13 cellular contexts compared by ENCODE assay signal in the genomic region with DNA sequence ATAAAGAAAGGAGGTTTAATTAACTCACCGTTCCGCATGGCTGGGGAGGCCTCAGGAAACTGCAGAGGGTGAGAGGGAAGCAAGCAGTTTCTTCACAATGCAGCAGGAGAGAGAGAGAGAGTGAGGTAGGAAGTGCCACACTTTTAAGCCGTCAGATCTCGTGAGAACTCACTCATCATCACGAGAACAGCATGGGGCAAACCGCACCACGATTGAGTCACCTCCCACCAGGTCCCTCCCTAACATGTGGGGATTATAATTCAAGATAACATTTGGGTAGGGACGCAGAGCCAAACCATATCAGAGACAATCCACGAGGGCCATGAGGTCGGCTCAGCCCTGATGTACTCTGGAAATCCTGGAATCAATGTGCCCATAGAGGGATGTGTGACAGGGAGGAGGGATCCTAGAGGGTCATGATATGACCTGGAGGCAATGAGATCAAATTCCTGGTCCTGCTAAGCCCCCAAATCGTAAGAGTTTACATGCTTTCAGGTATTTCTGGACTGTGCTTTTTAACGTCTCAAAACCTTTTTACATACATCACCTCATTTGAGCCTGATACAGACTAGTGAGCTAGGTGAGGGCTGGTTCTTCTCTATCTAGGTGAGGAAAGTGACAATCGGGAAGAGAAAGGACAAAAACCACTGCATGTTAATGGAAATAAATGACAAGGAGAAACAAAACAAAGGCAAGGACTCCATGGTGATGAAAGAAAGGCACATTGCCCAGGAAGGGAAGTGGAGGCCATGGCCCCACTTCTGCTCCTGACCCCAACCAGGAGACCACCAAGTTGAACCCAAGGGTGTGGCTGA. TPM values are rescaled to one million over a fixed set of nuclear protein-coding genes. Genes with fewer than 3 reads are reported as not detected.
DNase-seq lines count a peak whose midpoint lies in the region; ATAC-seq, FAIRE-seq and TF ChIP-seq lines count a peak whose summit lies in the region.
"Had no signal": no experiment of that assay in that cellular context is flagged by ENCODE, and none has a peak within 500 bp of the region (broad histone marks: within the 10 kb centered on the region; RNA-seq: fewer than 3 reads in every experiment).

No MANE protein-coding gene starts in this region.

- H3K4me1 ChIP-seq in HEK293 (ENCODE audit: control insufficient read depth, insufficient read depth, low read length) = no peaks in the 10 kb centered on the region

- ATAC-seq in GM19324 (IDR thresholded peaks at IDR 0.05; ENCODE audit: low FRiP score, unreplicated experiment) = no peak
- ATAC-seq: Panc1, T-cell had no signal

- peak; percentile 85 for FAIRE-seq in RCC 7860 (lab: Jason Lieb, UNC)
- FAIRE-seq: islet of Langerhans had no signal

- peak overlapping the region; percentile 19 for H3K4me3 ChIP-seq in HEK293 (ENCODE audit: low read depth, low read length)
- H3K4me3 ChIP-seq: coronary artery had no signal

- POLR2A ChIA-PET in HEK293 (lab: Yijun Ruan, JAX) = no interaction called here

- no peak for TF ChIP-seq CTCF in HEK293 (tag by site-specific recombination; IDR thresholded peaks at IDR 0.05)

- H3K36me3 ChIP-seq in HEK293 (ENCODE audit: control insufficient read depth in 2 of 2, insufficient read depth in 1 of 2, low read length in 2 of 2) = no peaks in the 10 kb centered on the region

- peak; percentile 39 for DNase-seq in A172 (ENCODE audit: low spot score)
- DNase-seq in RCC 7860 (ENCODE audit: low spot score) = peak; percentile 83
- peak; percentile 29 for DNase-seq in inferior parietal cortex (ENCODE audit: extremely low spot score)
- no peak for DNase-seq in stimulated activated CD4-positive, alpha-beta T cell treated with anti-CD3 and anti-CD28 coated beads, Interleukin-2, amount 100 ng/mL, for 24 hours
- no peak for DNase-seq in stimulated activated CD4-positive, alpha-beta T cell treated with anti-CD3 and anti-CD28 coated beads, Interleukin-2, amount 100 ng/mL, for 48 hours
- no peak for DNase-seq in dedifferentiated amniotic fluid mesenchymal stem cell (ENCODE audit: extremely low spot score)
- DNase-seq: Karpas-422, T-cell had no signal

- no peaks in the 10 kb centered on the region for H3K9me3 ChIP-seq in HEK293 (ENCODE audit: control insufficient read depth, insufficient read depth, low read depth, low read length)

- CTCF ChIA-PET in HEK293 (lab: Yijun Ruan, JAX) = no interaction called here

- H3K27ac ChIP-seq in HEK293 (ENCODE audit: extremely low read depth, low read depth, low read length) = no peak overlapping the region
- H3K27ac ChIP-seq: coronary artery had no signal

TF ChIP-seq in HEK293, 187 proteins besides CTCF, POLR2A, EP300 and RAD21:
- TF ChIP-seq ZNF335 (tag by site-specific recombination; conservative IDR thresholded peaks at IDR 0.05) (peak; percentile 48), ZBTB17 (tag by site-specific recombination; IDR thresholded peaks at IDR 0.05) (0 out of 2 replicates have a peak, but pooled peaks have one; percentile 40), ZNF571 (tag by site-specific recombination; IDR thresholded peaks at IDR 0.05) (no peak), WT1 (tag by site-specific recombination; IDR thresholded peaks at IDR 0.05) (peak; percentile 86), ZNF366 (tag by site-specific recombination; conservative IDR thresholded peaks at IDR 0.05) (peak; percentile 78), ZIC2 (tag by site-specific recombination; IDR thresholded peaks at IDR 0.05) (0 out of 2 replicates have a peak, but pooled peaks have one; percentile 14), ZNF596 (tag by site-specific recombination; IDR thresholded peaks at IDR 0.05) (0 out of 2 replicates have a peak, but pooled peaks have one; percentile 12), GLIS2 (tag by site-specific recombination; IDR thresholded peaks at IDR 0.05) (peak; percentile 23; the same call in 1 of the 2 replicates), KLF9 (tag by site-specific recombination; IDR thresholded peaks at IDR 0.05; ENCODE audit: low read depth) (no peak), SETDB1 (IDR thresholded peaks at IDR 0.05; ENCODE audit: insufficient read length, low read length) (peak; percentile 48), MZF1 (tag by site-specific recombination; IDR thresholded peaks at IDR 0.05; ENCODE audit: borderline replicate concordance) (peak; percentile 96), SP2 (tag by site-specific recombination; IDR thresholded peaks at IDR 0.05) (peak; percentile 27), ZFP3 (tag by site-specific recombination; IDR thresholded peaks at IDR 0.05; ENCODE audit: low read depth) (no peak), ZFP37 (tag by site-specific recombination; IDR thresholded peaks at IDR 0.05) (no peak), PRDM1 (tag by site-specific recombination; IDR thresholded peaks at IDR 0.05) (peak; percentile 26; the same call in 1 of the 2 replicates), ZNF394 (tag by site-specific recombination; IDR thresholded peaks at IDR 0.05; ENCODE audit: borderline replicate concordance) (peak; percentile 28; the same call in 1 of the 2 replicates), ZNF664 (tag by site-specific recombination; IDR thresholded peaks at IDR 0.05) (no peak)
- TF ChIP-seq, protein P1, sequence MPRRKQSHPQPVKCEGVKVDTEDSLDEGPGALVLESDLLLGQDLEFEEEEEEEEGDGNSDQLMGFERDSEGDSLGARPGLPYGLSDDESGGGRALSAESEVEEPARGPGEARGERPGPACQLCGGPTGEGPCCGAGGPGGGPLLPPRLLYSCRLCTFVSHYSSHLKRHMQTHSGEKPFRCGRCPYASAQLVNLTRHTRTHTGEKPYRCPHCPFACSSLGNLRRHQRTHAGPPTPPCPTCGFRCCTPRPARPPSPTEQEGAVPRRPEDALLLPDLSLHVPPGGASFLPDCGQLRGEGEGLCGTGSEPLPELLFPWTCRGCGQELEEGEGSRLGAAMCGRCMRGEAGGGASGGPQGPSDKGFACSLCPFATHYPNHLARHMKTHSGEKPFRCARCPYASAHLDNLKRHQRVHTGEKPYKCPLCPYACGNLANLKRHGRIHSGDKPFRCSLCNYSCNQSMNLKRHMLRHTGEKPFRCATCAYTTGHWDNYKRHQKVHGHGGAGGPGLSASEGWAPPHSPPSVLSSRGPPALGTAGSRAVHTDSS (tag by site-specific recombination; IDR thresholded peaks at IDR 0.05) = peak; percentile 53
- TF ChIP-seq, protein P2, sequence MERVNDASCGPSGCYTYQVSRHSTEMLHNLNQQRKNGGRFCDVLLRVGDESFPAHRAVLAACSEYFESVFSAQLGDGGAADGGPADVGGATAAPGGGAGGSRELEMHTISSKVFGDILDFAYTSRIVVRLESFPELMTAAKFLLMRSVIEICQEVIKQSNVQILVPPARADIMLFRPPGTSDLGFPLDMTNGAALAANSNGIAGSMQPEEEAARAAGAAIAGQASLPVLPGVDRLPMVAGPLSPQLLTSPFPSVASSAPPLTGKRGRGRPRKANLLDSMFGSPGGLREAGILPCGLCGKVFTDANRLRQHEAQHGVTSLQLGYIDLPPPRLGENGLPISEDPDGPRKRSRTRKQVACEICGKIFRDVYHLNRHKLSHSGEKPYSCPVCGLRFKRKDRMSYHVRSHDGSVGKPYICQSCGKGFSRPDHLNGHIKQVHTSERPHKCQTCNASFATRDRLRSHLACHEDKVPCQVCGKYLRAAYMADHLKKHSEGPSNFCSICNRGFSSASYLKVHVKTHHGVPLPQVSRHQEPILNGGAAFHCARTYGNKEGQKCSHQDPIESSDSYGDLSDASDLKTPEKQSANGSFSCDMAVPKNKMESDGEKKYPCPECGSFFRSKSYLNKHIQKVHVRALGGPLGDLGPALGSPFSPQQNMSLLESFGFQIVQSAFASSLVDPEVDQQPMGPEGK (tag by site-specific recombination; IDR thresholded peaks at IDR 0.05) = peak; percentile 29; the same call in 1 of the 2 replicates
- TF ChIP-seq, protein P3, sequence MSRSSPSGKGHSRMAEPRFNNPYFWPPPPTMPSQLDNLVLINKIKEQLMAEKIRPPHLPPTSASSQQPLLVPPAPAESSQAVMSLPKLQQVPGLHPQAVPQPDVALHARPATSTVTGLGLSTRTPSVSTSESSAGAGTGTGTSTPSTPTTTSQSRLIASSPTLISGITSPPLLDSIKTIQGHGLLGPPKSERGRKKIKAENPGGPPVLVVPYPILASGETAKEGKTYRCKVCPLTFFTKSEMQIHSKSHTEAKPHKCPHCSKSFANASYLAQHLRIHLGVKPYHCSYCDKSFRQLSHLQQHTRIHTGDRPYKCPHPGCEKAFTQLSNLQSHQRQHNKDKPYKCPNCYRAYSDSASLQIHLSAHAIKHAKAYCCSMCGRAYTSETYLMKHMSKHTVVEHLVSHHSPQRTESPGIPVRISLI (tag by site-specific recombination; IDR thresholded peaks at IDR 0.05) = peak; percentile 26; the same call in 1 of the 2 replicates
- TF ChIP-seq, protein P4, sequence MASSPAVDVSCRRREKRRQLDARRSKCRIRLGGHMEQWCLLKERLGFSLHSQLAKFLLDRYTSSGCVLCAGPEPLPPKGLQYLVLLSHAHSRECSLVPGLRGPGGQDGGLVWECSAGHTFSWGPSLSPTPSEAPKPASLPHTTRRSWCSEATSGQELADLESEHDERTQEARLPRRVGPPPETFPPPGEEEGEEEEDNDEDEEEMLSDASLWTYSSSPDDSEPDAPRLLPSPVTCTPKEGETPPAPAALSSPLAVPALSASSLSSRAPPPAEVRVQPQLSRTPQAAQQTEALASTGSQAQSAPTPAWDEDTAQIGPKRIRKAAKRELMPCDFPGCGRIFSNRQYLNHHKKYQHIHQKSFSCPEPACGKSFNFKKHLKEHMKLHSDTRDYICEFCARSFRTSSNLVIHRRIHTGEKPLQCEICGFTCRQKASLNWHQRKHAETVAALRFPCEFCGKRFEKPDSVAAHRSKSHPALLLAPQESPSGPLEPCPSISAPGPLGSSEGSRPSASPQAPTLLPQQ (tag by site-specific recombination; IDR thresholded peaks at IDR 0.05) = 0 out of 2 replicates have a peak, but pooled peaks have one; percentile 15

RNA-seq across cellular contexts. Expression of a gene that starts 19.5 kb away (rescaled TPM):
- total RNA-seq in A172 (2014; rRNA removed; shearing (Covaris generic)) = not detected in 2 replicates
- total RNA-seq: T-cell had no signal

Comparison
In these comparisons a context has a peak if more than half of its experiments do, and no peak if none do; other contexts are left out.
1. DNase-seq: peak in A172 (single experiment), RCC 7860 (single experiment) and inferior parietal cortex (single experiment); none in stimulated activated CD4-positive, alpha-beta T cell treated with anti-CD3 and anti-CD28 coated beads, Interleukin-2, amount 100 ng/mL, for 24 hours (0 of 2), stimulated activated CD4-positive, alpha-beta T cell treated with anti-CD3 and anti-CD28 coated beads, Interleukin-2, amount 100 ng/mL, for 48 hours (0 of 2) and dedifferentiated amniotic fluid mesenchymal stem cell (single experiment).